ENCODE assay signal across 30 cellular contexts in genomic region chr22:23302171-23303002, GRCh38.
DNase-seq lines count a peak whose midpoint lies in the region; ATAC-seq, FAIRE-seq and TF ChIP-seq lines count a peak whose summit lies in the region.
"Had no signal": no experiment of that assay in that cellular context is flagged by ENCODE, and none has a peak within 500 bp of the region (broad histone marks: within the 10 kb centered on the region; RNA-seq: fewer than 3 reads in every experiment).

No MANE protein-coding gene starts in this region.

- peaks cover 13 to 17% of the 10 kb centered on the region in 2 donors for H3K4me1 ChIP-seq in kidney (ENCODE audit: control insufficient read depth in 1 of 2, insufficient read depth in 1 of 2, low read depth in 1 of 2, low read length in 2 of 2)

- ATAC-seq in GM21576 (IDR thresholded peaks at IDR 0.05; ENCODE audit: unreplicated experiment) = no peak
- no peak for ATAC-seq in GM18858 (IDR thresholded peaks at IDR 0.05; ENCODE audit: unreplicated experiment)
- ATAC-seq: activated T-cell treated with anti-CD3 and anti-CD28 coated beads, Interleukin-2, amount 50 U/mL, for 4 hours; CD8-positive, alpha-beta T cell; stimulated activated naive CD8-positive, alpha-beta T cell treated with anti-CD3 and anti-CD28 coated beads, Interleukin-15, Interleukin-2, amounts not matched to agents 100 U/mL and 50 U/mL, for 24 hours had no signal

- TF ChIP-seq POLR2A in NB4 (IDR thresholded peaks at IDR 0.05; ENCODE audit: extremely low read depth, insufficient read length) = no peak

- peaks cover 7 to 11% of the 10 kb centered on the region in 2 donors for H3K36me3 ChIP-seq in kidney (ENCODE audit: control insufficient read depth in 1 of 2, insufficient read depth in 2 of 2, low read length in 2 of 2)

- H3K4me3 Mint-ChIP-seq in progenitor cell of endocrine pancreas (ENCODE audit: low read depth) = no peak overlapping the region
- H3K4me3 Mint-ChIP-seq: activated naive CD4-positive, alpha-beta T cell treated with anti-CD3 and anti-CD28 coated beads, Interleukin-2, amount 10 ng/mL, durations not matched to agents 7 days and 5 days; activated T-cell treated with anti-CD3 and anti-CD28 coated beads, Interleukin-2, amount 50 U/mL, for 4 hours; CD8-positive, alpha-beta T cell; nephron had no signal

- in situ Hi-C loops in astrocyte of the spinal cord (cut with HindIII; ENCODE audit: low sequenced_read_pairs) = no loop called here

- FAIRE-seq in kidney (lab: Jason Lieb, UNC) = no peak
- FAIRE-seq: GM12891 had no signal

- TF ChIP-seq CTCF in NB4 (IDR thresholded peaks at IDR 0.05; ENCODE audit: low read depth, low read length) (no peak), astrocyte of the spinal cord (IDR thresholded peaks at IDR 0.05; ENCODE audit: low read depth, low read length) (no peak), kidney (IDR thresholded peaks at IDR 0.05; ENCODE audit: borderline replicate concordance, extremely low read depth, insufficient read depth) (no peak), progenitor cell of endocrine pancreas (IDR thresholded peaks at IDR 0.05; ENCODE audit: unreplicated experiment) (no peak)

- no peaks in the 10 kb centered on the region for H3K4me1 Mint-ChIP-seq in progenitor cell of endocrine pancreas (ENCODE audit: low read depth)
- H3K4me1 Mint-ChIP-seq: activated naive CD4-positive, alpha-beta T cell treated with anti-CD3 and anti-CD28 coated beads, Interleukin-2, amount 10 ng/mL, durations not matched to agents 7 days and 5 days; nephron had no signal

- H3K9ac ChIP-seq in kidney (ENCODE audit: low read length in 2 of 2) = no peak overlapping the region

- DNase-seq in NB4 (ENCODE audit: low read depth) = peak; percentile 44
- DNase-seq in astrocyte of the spinal cord (ENCODE audit: low read depth, low spot score) = peak; percentile 33
- peak; percentile 66 for DNase-seq in kidney
- no peak for DNase-seq in progenitor cell of endocrine pancreas (ENCODE audit: low spot score, unreplicated experiment)
- DNase-seq in activated naive CD4-positive, alpha-beta T cell treated with Interleukin-2 at 50 U/mL for 16 hours = no peak
- no peak for DNase-seq in HK-2 (ENCODE audit: unreplicated experiment)
- DNase-seq: activated CD4-positive, CD25-positive, alpha-beta regulatory T cell treated with anti-CD3 and anti-CD28 coated beads, Interleukin-2, amount 50 U/mL, for 72 hours; activated CD8-positive, alpha-beta memory T cell treated with anti-CD3 and anti-CD28 coated beads for 24 hours; activated naive CD4-positive, alpha-beta T cell treated with anti-CD3 and anti-CD28 coated beads, Interleukin-2, amount 10 ng/mL, durations not matched to agents 7 days and 5 days; activated T-cell treated with anti-CD3 and anti-CD28 coated beads, Interleukin-2, amount 50 U/mL, for 4 hours; CD8-positive, alpha-beta T cell; foreskin fibroblast; GOT3; hypothalamus; islet precursor cell; KG1; midbrain; NCI-H1092; NCI-H526; RPMI8226; stimulated activated CD4-positive, alpha-beta T cell treated with anti-CD3 and anti-CD28 coated beads, Interleukin-2, amount 100 ng/mL, for 48 hours; stimulated activated naive CD8-positive, alpha-beta T cell treated with anti-CD3 and anti-CD28 coated beads, Interleukin-15, Interleukin-2, amounts not matched to agents 100 U/mL and 50 U/mL, for 24 hours; trophoblast cell had no signal

- intact Hi-C loops in kidney (cut with DNase I) = no loop called here

- H3K4me3 ChIP-seq in NB4 (ENCODE audit: low read depth, low read length) (no peak overlapping the region), astrocyte of the spinal cord (ENCODE audit: low read depth, low read length) (no peak overlapping the region), kidney (ENCODE audit: low read length in 2 of 2) (no peak overlapping the region)
- H3K4me3 ChIP-seq: dorsolateral prefrontal cortex, skin epidermis had no signal

- no peak overlapping the region for H3K27ac ChIP-seq in kidney (ENCODE audit: low read depth in 2 of 2, low read length in 2 of 2)
- H3K27ac ChIP-seq: epithelial cell of prostate had no signal

- peak overlapping the region; percentile 49 for H3K27ac Mint-ChIP-seq in progenitor cell of endocrine pancreas
- H3K27ac Mint-ChIP-seq: activated naive CD4-positive, alpha-beta T cell treated with anti-CD3 and anti-CD28 coated beads, Interleukin-2, amount 10 ng/mL, durations not matched to agents 7 days and 5 days; nephron had no signal

- H3K27me3 Mint-ChIP-seq in progenitor cell of endocrine pancreas = no peaks in the 10 kb centered on the region
- H3K27me3 Mint-ChIP-seq: activated naive CD4-positive, alpha-beta T cell treated with anti-CD3 and anti-CD28 coated beads, Interleukin-2, amount 10 ng/mL, durations not matched to agents 7 days and 5 days had no signal

- peaks cover 29% of the 10 kb centered on the region for H3K36me3 Mint-ChIP-seq in progenitor cell of endocrine pancreas (ENCODE audit: insufficient read depth)

- H3K9me3 ChIP-seq in kidney (ENCODE audit: control insufficient read depth in 1 of 2, low read length in 2 of 2) = no peaks in the 10 kb centered on the region

- no peaks in the 10 kb centered on the region for H3K9me3 Mint-ChIP-seq in progenitor cell of endocrine pancreas (ENCODE audit: low read depth)
- H3K9me3 Mint-ChIP-seq: activated naive CD4-positive, alpha-beta T cell treated with anti-CD3 and anti-CD28 coated beads, Interleukin-2, amount 10 ng/mL, durations not matched to agents 7 days and 5 days; activated T-cell treated with anti-CD3 and anti-CD28 coated beads, Interleukin-2, amount 50 U/mL, for 4 hours; CD8-positive, alpha-beta T cell; nephron had no signal

Comparison
In these comparisons a context has a peak if more than half of its experiments do, and no peak if none do; other contexts are left out.
1. DNase-seq: peak in NB4 (single experiment), astrocyte of the spinal cord (single experiment) and kidney (single experiment); none in progenitor cell of endocrine pancreas (single experiment), activated naive CD4-positive, alpha-beta T cell treated with Interleukin-2 at 50 U/mL for 16 hours (single experiment) and HK-2 (single experiment).